Comparison of ENCODE assay signal across 21 cellular contexts in genomic region chr21:15442743-15443142, GRCh38.
DNase-seq lines count a peak whose midpoint lies in the region; ATAC-seq, FAIRE-seq and TF ChIP-seq lines count a peak whose summit lies in the region.
"Had no signal": no experiment of that assay in that cellular context is flagged by ENCODE, and none has a peak within 500 bp of the region (broad histone marks: within the 10 kb centered on the region; RNA-seq: fewer than 3 reads in every experiment).

No MANE protein-coding gene starts in this region.

- H3K4ac ChIP-seq in H1 (replicated peaks; ENCODE audit: insufficient read length, low read depth, low read length) = no peak overlapping the region

- H3K9ac ChIP-seq in H1 (replicated peaks in 1 of 4; ENCODE audit: extremely low read depth in 1 of 4, low read depth in 3 of 4, low read length in 3 of 4) (no peak overlapping the region), smooth muscle cell (ENCODE audit: low read depth) (no peak overlapping the region)

- H4K91ac ChIP-seq in H1 (replicated peaks; ENCODE audit: insufficient read length, low read length) = no peak overlapping the region

- H3K79me2 ChIP-seq in H1 (ENCODE audit: control insufficient read depth in 1 of 2, insufficient read depth in 2 of 2, low read length in 2 of 2) = no peaks in the 10 kb centered on the region
- H3K79me2 ChIP-seq in smooth muscle cell (ENCODE audit: low read depth) = no peaks in the 10 kb centered on the region

- no peak for FAIRE-seq in H1 (lab: Jason Lieb, UNC)
- FAIRE-seq: G401.6, GM18507 had no signal

- no peak overlapping the region for H2BK120ac ChIP-seq in H1 (replicated peaks; ENCODE audit: low read depth, low read length)

- H3K4me1 ChIP-seq in H1 (replicated peaks in 1 of 4; ENCODE audit: control insufficient read depth in 3 of 4, insufficient read depth in 4 of 4, low read length in 3 of 4) (peaks cover 3 to 17% (median 14%) of the 10 kb centered on the region in 4 experiments; a peak in 6 of 7 replicates), smooth muscle cell (ENCODE audit: low read depth) (peaks cover 25% of the 10 kb centered on the region)

- POLR2A ChIA-PET in HEK293T (lab: Yijun Ruan, JAX) = no interaction called here
- POLR2A ChIA-PET in H1 (lab: Charles Lee; ENCODE audit: partially characterized antibody) = no interaction called here

- H4K5ac ChIP-seq in H1 (ENCODE audit: insufficient read length, low read depth, low read length) = no peak overlapping the region

- H2BK15ac ChIP-seq in H1 (ENCODE audit: low read length) = no peak overlapping the region

- no peak overlapping the region for H3K4me3 ChIP-seq in H1 (ENCODE audit: extremely low read depth in 1 of 4, insufficient read depth in 2 of 4, low read depth in 3 of 4, low read length in 4 of 4)
- H3K4me3 ChIP-seq in smooth muscle cell = no peak overlapping the region
- H3K4me3 ChIP-seq: GM23338 had no signal

- 0 out of 2 replicates have a peak overlapping the region, but pooled peaks have one; percentile 3 for H2BK20ac ChIP-seq in H1 (ENCODE audit: low read length)

- H3F3A ChIP-seq in smooth muscle cell (ENCODE audit: low read depth) = no peaks in the 10 kb centered on the region

- H4K20me1 ChIP-seq in H1 (replicated peaks in 1 of 2; ENCODE audit: control insufficient read depth in 1 of 2, insufficient read depth in 2 of 2, low read length in 2 of 2) (no peaks in the 10 kb centered on the region), smooth muscle cell (ENCODE audit: low read depth) (no peaks in the 10 kb centered on the region)

- no peak overlapping the region for H3K14ac ChIP-seq in H1 (ENCODE audit: insufficient read length)

- no peak overlapping the region for H3K56ac ChIP-seq in H1 (replicated peaks; ENCODE audit: insufficient read length, low read depth, low read length)

- no peaks in the 10 kb centered on the region for H3K79me1 ChIP-seq in H1 (ENCODE audit: low read depth, low read length)

- no peaks in the 10 kb centered on the region for H3K36me3 ChIP-seq in H1 (ENCODE audit: control insufficient read depth in 2 of 4, insufficient read depth in 4 of 4, low read length in 3 of 4)
- no peaks in the 10 kb centered on the region for H3K36me3 ChIP-seq in smooth muscle cell (ENCODE audit: low read depth)

- H3K9me3 ChIP-seq in H1 (ENCODE audit: insufficient read depth in 2 of 2, low read depth in 1 of 2, low read length in 1 of 2) (peaks cover 0 to 4% of the 10 kb centered on the region in 2 experiments; a peak in 2 of 4 replicates), smooth muscle cell (replicated peaks; ENCODE audit: low read depth) (no peaks in the 10 kb centered on the region)

- H4K8ac ChIP-seq in H1 (ENCODE audit: extremely low read depth, insufficient read depth, low read length) = no peak overlapping the region

- H3K27me3 Mint-ChIP-seq in nephron (ENCODE audit: low read depth) (no peaks in the 10 kb centered on the region), type B pancreatic cell (no peaks in the 10 kb centered on the region)
- H3K27me3 Mint-ChIP-seq: CD4-positive, CD25-positive, alpha-beta regulatory T cell; IgD-negative memory B cell had no signal

- H3K23ac ChIP-seq in H1 (ENCODE audit: insufficient read length) = no peak overlapping the region

- no peak for TF ChIP-seq EP300 in H1 (IDR thresholded peaks at IDR 0.05; ENCODE audit: borderline replicate concordance in 1 of 2, low read depth in 2 of 2, low read length in 2 of 2)

- H3K4me3 Mint-ChIP-seq in nephron = peak overlapping the region in 2 of 3 experiments; percentile 32 to 35
- H3K4me3 Mint-ChIP-seq in type B pancreatic cell = peak overlapping the region; percentile 42
- H3K4me3 Mint-ChIP-seq: CD4-positive, CD25-positive, alpha-beta regulatory T cell; GM23338; IgD-negative memory B cell had no signal

- H3K27me3 ChIP-seq in H1 (replicated peaks in 1 of 4; ENCODE audit: control insufficient read depth in 3 of 4, extremely low read depth in 1 of 4, insufficient read depth in 3 of 4, low read length in 3 of 4) (no peaks in the 10 kb centered on the region), smooth muscle cell (ENCODE audit: low read depth) (no peaks in the 10 kb centered on the region)

- H3K36me3 Mint-ChIP-seq in nephron (ENCODE audit: low read depth) (peaks cover 7% of the 10 kb centered on the region), type B pancreatic cell (no peaks in the 10 kb centered on the region)
- H3K36me3 Mint-ChIP-seq: CD4-positive, CD25-positive, alpha-beta regulatory T cell; IgD-negative memory B cell had no signal

- TF ChIP-seq RAD21 in H1 (IDR thresholded peaks at IDR 0.05 in 1 of 2, conservative IDR thresholded peaks at IDR 0.05 in 1 of 2; ENCODE audit: low read depth in 2 of 2, low read length in 2 of 2) = no peak

- CTCF ChIA-PET in HEK293T (lab: Yijun Ruan, JAX) = no interaction called here
- CTCF ChIA-PET in H1 (lab: Charles Lee; ENCODE audit: partially characterized antibody) = interaction anchor here (1.4 kb wide), 1 partner anchor 11 kb away, joined by 3 read pairs; no protein-coding TSS in a partner anchor

- H2AK5ac ChIP-seq in H1 (ENCODE audit: low read depth, low read length) = no peak overlapping the region

- TF ChIP-seq CTCF in H1 (IDR thresholded peaks at IDR 0.05; ENCODE audit: control extremely low read depth in 1 of 3, insufficient read depth in 1 of 3, low read depth in 1 of 3, low read length in 3 of 3) (no peak), nephron (IDR thresholded peaks at IDR 0.05; ENCODE audit: unreplicated experiment in 3 of 3) (no peak), type B pancreatic cell (conservative IDR thresholded peaks at IDR 0.05) (no peak), smooth muscle cell (IDR thresholded peaks at IDR 0.05; ENCODE audit: borderline replicate concordance, insufficient read depth, poor library complexity, severe bottlenecking) (no peak)

- WGBS in H1 (ENCODE audit: extremely low coverage in 1 of 2, insufficient coverage in 1 of 2, insufficient read length in 1 of 2, insufficient replicate concordance in 2 of 2, low coverage in 1 of 2, low lambda C conversion rate in 2 of 2, missing lambda C conversion rate in 1 of 2), 2 experiments = 88% methylated on average over 5 of the region's 5 CpGs; no CpG with 5 or more reads in 1 of the 2 experiments
- WGBS in smooth muscle cell (ENCODE audit: low lambda C conversion rate) = 86% methylated on average over 5 of the region's 5 CpGs

- H3K9me3 Mint-ChIP-seq in nephron (peaks cover 7% of the 10 kb centered on the region), type B pancreatic cell (no peaks in the 10 kb centered on the region)

- DNase-seq in HEK293T (ENCODE audit: extremely low spot score) (no peak), H1 (ENCODE audit: low read depth in 1 of 2, low spot score in 2 of 2) (no peak), type B pancreatic cell (ENCODE audit: extremely low spot score, unreplicated experiment) (no peak), smooth muscle cell (lab: John Stamatoyannopoulos, UW; ENCODE audit: unreplicated experiment) (no peak), HuH-7.5 (ENCODE audit: low spot score) (no peak)
- DNase-seq in activated CD4-positive, alpha-beta T cell treated with anti-CD3 and anti-CD28 coated beads, Interleukin-2, amount 50 U/mL, for 4 hours = no peak
- DNase-seq: ACHN; Calu3; CD4-positive, CD25-positive, alpha-beta regulatory T cell; DMS79 treated with DMSO at 0.1 percent for 48 hours; NCI-H187; NCI-H226; NCI-H526 treated with DMSO at 0.1 percent for 48 hours; SHP77 had no signal

- H2BK5ac ChIP-seq in H1 (ENCODE audit: low read depth, low read length) = no peak overlapping the region

- TF ChIP-seq POLR2A in H1 (IDR thresholded peaks at IDR 0.05; ENCODE audit: control extremely low read depth in 1 of 2, low read depth in 2 of 2, low read length in 2 of 2) = no peak

- peak overlapping the region; percentile 51 to 91 (median 69) for H3K27ac Mint-ChIP-seq in nephron
- peak overlapping the region; percentile 57 for H3K27ac Mint-ChIP-seq in type B pancreatic cell
- H3K27ac Mint-ChIP-seq: CD4-positive, CD25-positive, alpha-beta regulatory T cell had no signal

- H3K4me1 Mint-ChIP-seq in nephron = peaks cover 42% of the 10 kb centered on the region
- peaks cover 47% of the 10 kb centered on the region for H3K4me1 Mint-ChIP-seq in type B pancreatic cell (ENCODE audit: unreplicated experiment)

- H3K27ac ChIP-seq in H1 (ENCODE audit: low read depth, low read length) = no peak overlapping the region
- H3K27ac ChIP-seq in smooth muscle cell (ENCODE audit: low read depth) = no peak overlapping the region

- H2AFZ ChIP-seq in H1 (ENCODE audit: low read length) = no peak overlapping the region
- no peak overlapping the region for H2AFZ ChIP-seq in smooth muscle cell (ENCODE audit: low read depth)
- H2AFZ ChIP-seq: GM23338 had no signal

- no peaks in the 10 kb centered on the region; the same call in 1 of the 2 replicates for H3K23me2 ChIP-seq in H1 (ENCODE audit: low read depth, low read length)

- H3K18ac ChIP-seq in H1 (ENCODE audit: extremely low read depth, low read length) = no peak overlapping the region

- H2BK12ac ChIP-seq in H1 (ENCODE audit: low read depth, low read length) = no peak overlapping the region

- H3K4me2 ChIP-seq in H1 (ENCODE audit: insufficient read depth in 1 of 2, low read depth in 2 of 2, low read length in 2 of 2) = no peak overlapping the region
- H3K4me2 ChIP-seq in smooth muscle cell = no peak overlapping the region
- H3K4me2 ChIP-seq: GM23338 had no signal

- ATAC-seq in HG02938 (IDR thresholded peaks at IDR 0.05; ENCODE audit: unreplicated experiment) = no peak
- ATAC-seq: GM23338, SK-N-SH treated with all-trans-retinoic acid at 6 μM for 48 hours had no signal

TF ChIP-seq in HEK293T, 16 proteins besides CTCF, POLR2A, EP300 and RAD21 (continues in another document):
- no peak for TF ChIP-seq ELF4 (IDR thresholded peaks at IDR 0.05)
- no peak for TF ChIP-seq BHLHE40 (IDR thresholded peaks at IDR 0.05; ENCODE audit: borderline replicate concordance)

TF ChIP-seq in H1, 55 proteins besides CTCF, POLR2A, EP300 and RAD21:
- TF ChIP-seq NRF1 (IDR thresholded peaks at IDR 0.05; ENCODE audit: low read depth, low read length) (no peak), SP2 (IDR thresholded peaks at IDR 0.05; ENCODE audit: low read length) (no peak), JUND (IDR thresholded peaks at IDR 0.05; ENCODE audit: low read length) (no peak), CHD2 (IDR thresholded peaks at IDR 0.05; ENCODE audit: low read length) (no peak), BACH1 (IDR thresholded peaks at IDR 0.05; ENCODE audit: low read length) (no peak)
